ENCODE assay signal across 8 cellular contexts in genomic region chr2:223941579-223942277, GRCh38. TPM values are rescaled to one million over a fixed set of nuclear protein-coding genes. Genes with fewer than 3 reads are reported as not detected.
DNase-seq lines count a peak whose midpoint lies in the region; ATAC-seq and TF ChIP-seq lines count a peak whose summit lies in the region.

No MANE protein-coding gene starts in this region.

- peak overlapping the region; percentile 92 to 98 for H3K27ac Mint-ChIP-seq in activated naive CD4-positive, alpha-beta T cell treated with anti-CD3 and anti-CD28 coated beads, Interleukin-2, amount 50 U/mL, for 72 hours
- H3K27ac Mint-ChIP-seq in nephron = peak overlapping the region in 2 of 3 experiments; percentile 4 to 57

- no peak for TF ChIP-seq CTCF in nephron (IDR thresholded peaks at IDR 0.05; ENCODE audit: unreplicated experiment in 3 of 3)

- peak overlapping the region; percentile 28 to 71 (median 61) for H3K4me3 Mint-ChIP-seq in nephron

- H3K36me3 Mint-ChIP-seq in activated naive CD4-positive, alpha-beta T cell treated with anti-CD3 and anti-CD28 coated beads, Interleukin-2, amount 50 U/mL, for 72 hours = peaks cover 24 to 55% of the 10 kb centered on the region in 2 donors
- peaks cover 17% of the 10 kb centered on the region for H3K36me3 Mint-ChIP-seq in nephron (ENCODE audit: low read depth)

- ATAC-seq in GM19467 (IDR thresholded peaks at IDR 0.05; ENCODE audit: unreplicated experiment) (peak; percentile 39), HG03469 (IDR thresholded peaks at IDR 0.05; ENCODE audit: unreplicated experiment) (peak; percentile 48)
- peak; percentile 85 to 92 for ATAC-seq in activated naive CD4-positive, alpha-beta T cell treated with anti-CD3 and anti-CD28 coated beads, Interleukin-2, amount 50 U/mL, for 72 hours

- peaks cover 5 to 13% of the 10 kb centered on the region in 2 donors for H3K9me3 Mint-ChIP-seq in activated naive CD4-positive, alpha-beta T cell treated with anti-CD3 and anti-CD28 coated beads, Interleukin-2, amount 50 U/mL, for 72 hours
- no peaks in the 10 kb centered on the region for H3K9me3 Mint-ChIP-seq in nephron

- peaks cover 35% of the 10 kb centered on the region for H3K4me1 Mint-ChIP-seq in nephron

- DNase-seq in AG08396 (ENCODE audit: low spot score) = peak; percentile 68
- peak; percentile 75 to 83 for DNase-seq in activated naive CD4-positive, alpha-beta T cell treated with anti-CD3 and anti-CD28 coated beads, Interleukin-2, amount 50 U/mL, for 72 hours (ENCODE audit: low spot score in 2 of 2)
- DNase-seq in nucleus accumbens (lab: John Stamatoyannopoulos, UW) = no peak
- DNase-seq in SHP77 treated with DMSO at 0.1 percent for 48 hours (lab: John Stamatoyannopoulos, UW) = no peak
- DNase-seq in effector CD4-positive, alpha-beta T cell = no peak

- no peaks in the 10 kb centered on the region for H3K27me3 Mint-ChIP-seq in nephron (ENCODE audit: low read depth)

RNA-seq across cellular contexts. Expression of gene WDFY1, which starts 3.4 kb away (rescaled TPM):
- total RNA-seq in activated naive CD4-positive, alpha-beta T cell treated with anti-CD3 and anti-CD28 coated beads, Interleukin-2, amount 50 U/mL, for 72 hours = 10 to 100 TPM; 22.5 to 49.2 TPM

RNA-seq across cellular contexts. Expression of gene MRPL44, which starts 15.5 kb away (rescaled TPM):
- 10 to 100 TPM; 39.5 to 52.2 TPM for total RNA-seq in activated naive CD4-positive, alpha-beta T cell treated with anti-CD3 and anti-CD28 coated beads, Interleukin-2, amount 50 U/mL, for 72 hours

Comparison
In these comparisons a context has a peak if more than half of its experiments do, and no peak if none do; other contexts are left out.
1. DNase-seq: peak in AG08396 (single experiment) and activated naive CD4-positive, alpha-beta T cell treated with anti-CD3 and anti-CD28 coated beads, Interleukin-2, amount 50 U/mL, for 72 hours (2 of 2); none in nucleus accumbens (0 of 56), SHP77 treated with DMSO at 0.1 percent for 48 hours (single experiment) and effector CD4-positive, alpha-beta T cell (single experiment).
2. Peak in every context shown above with its lines, with median percentiles within 50 percentile points of each other: ATAC-seq.